In the genomic region with DNA sequence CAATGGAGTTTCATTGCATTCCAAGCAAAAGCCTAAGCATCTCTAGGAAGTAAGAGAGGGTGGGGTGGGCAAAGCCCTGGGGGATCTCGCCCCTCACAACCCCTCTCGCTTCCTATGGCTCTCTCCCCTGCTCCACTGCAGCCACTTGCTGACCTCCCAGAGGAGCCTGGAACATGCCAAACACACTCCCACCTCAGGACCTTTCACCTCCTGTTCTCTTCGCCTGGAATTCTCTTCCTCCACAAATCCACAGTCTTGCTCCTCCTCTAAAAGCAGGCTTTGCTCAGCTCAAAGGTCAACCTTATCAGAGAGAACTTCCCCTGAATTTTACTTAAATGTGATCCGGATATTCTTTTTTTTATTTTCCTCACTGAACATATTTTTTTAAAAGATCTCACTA, we compare ENCODE assay signal across 28 cellular contexts. TPM values are rescaled to one million over a fixed set of nuclear protein-coding genes. Genes with fewer than 3 reads are reported as not detected.
DNase-seq lines count a peak whose midpoint lies in the region; ATAC-seq, FAIRE-seq and TF ChIP-seq lines count a peak whose summit lies in the region.
"Had no signal": no experiment of that assay in that cellular context is flagged by ENCODE, and none has a peak within 500 bp of the region (broad histone marks: within the 10 kb centered on the region; RNA-seq: fewer than 3 reads in every experiment).

No MANE protein-coding gene starts in this region.

- no peak for FAIRE-seq in HepG2 (lab: Jason Lieb, UNC)
- FAIRE-seq: D721Med, GM18507, RCC 7860 had no signal

- peaks cover 4% of the 10 kb centered on the region for H3K4me1 Mint-ChIP-seq in osteocyte (ENCODE audit: unreplicated experiment)
- H3K4me1 Mint-ChIP-seq: CD4-positive, CD25-positive, alpha-beta regulatory T cell; GM23338 had no signal

- H3K4me3 ChIP-seq in HepG2 (replicated peaks in 1 of 3; ENCODE audit: insufficient read depth in 1 of 3, low read depth in 2 of 3, low read length in 3 of 3) (no peak overlapping the region), right lobe of liver (no peak overlapping the region), adrenal gland (no peak overlapping the region)
- H3K4me3 ChIP-seq: BLaER1, GM23338, HAP-1 had no signal

- no peaks in the 10 kb centered on the region for H4K20me1 ChIP-seq in HepG2 (ENCODE audit: insufficient read depth, low read length)
- H4K20me1 ChIP-seq: BLaER1 had no signal

- H3K9me3 ChIP-seq in HepG2 (ENCODE audit: low read length) (no peaks in the 10 kb centered on the region), right lobe of liver (no peaks in the 10 kb centered on the region), adrenal gland (replicated peaks in 1 of 3) (no peaks in the 10 kb centered on the region)
- H3K9me3 ChIP-seq: BLaER1, HAP-1, SK-N-SH had no signal

- in situ Hi-C loops in HepG2 (cut with HindIII; ENCODE audit: extremely low pct_ligation_motif_present, low pct_unique_long_range_greater_than_20kb), result no loop called here

- no peak overlapping the region for H3K27ac ChIP-seq in HepG2 (ENCODE audit: extremely low read length, insufficient read depth, low read length)
- H3K27ac ChIP-seq in right lobe of liver, result no peak overlapping the region
- no peak overlapping the region for H3K27ac ChIP-seq in adrenal gland
- H3K27ac ChIP-seq: BLaER1, HL-60 had no signal

- 22% methylated on average over 4 of the region's 4 CpGs for WGBS in HepG2 (ENCODE audit: low lambda C conversion rate)
- WGBS in right lobe of liver (ENCODE audit: insufficient coverage, low coverage, low lambda C conversion rate, missing lambda C conversion rate), result 40% methylated on average over 4 of the region's 4 CpGs
- WGBS in adrenal gland, 4 donors, result 41 to 54% (median 45%) methylated on average over 4 of the region's 4 CpGs

- no peak overlapping the region for H3K9ac ChIP-seq in HepG2 (ENCODE audit: insufficient read depth, low read depth, low read length)
- H3K9ac ChIP-seq: BLaER1, SK-N-SH had no signal

- H2AFZ ChIP-seq in HepG2 (ENCODE audit: low read length), result no peak overlapping the region

- H3K36me3 Mint-ChIP-seq in osteocyte (ENCODE audit: unreplicated experiment), result no peaks in the 10 kb centered on the region
- H3K36me3 Mint-ChIP-seq: CD4-positive, CD25-positive, alpha-beta regulatory T cell had no signal

- intact Hi-C loops in HepG2 (cut with micrococcal nuclease; ENCODE audit: unreplicated experiment) (no loop called here), right lobe of liver (cut with DNase I) (no loop called here), left colon (cut with DNase I, micrococcal nuclease) (no loop called here), adrenal gland (cut with DNase I) (no loop called here)

- H3K4me1 ChIP-seq in HepG2 (ENCODE audit: insufficient read depth, low read length), result peaks cover 36% of the 10 kb centered on the region
- no peaks in the 10 kb centered on the region for H3K4me1 ChIP-seq in right lobe of liver
- no peaks in the 10 kb centered on the region for H3K4me1 ChIP-seq in adrenal gland (replicated peaks in 1 of 2)
- H3K4me1 ChIP-seq: BLaER1, HAP-1 had no signal

- H3K27ac Mint-ChIP-seq in osteocyte (ENCODE audit: unreplicated experiment), result no peak overlapping the region
- H3K27ac Mint-ChIP-seq: CD4-positive, CD25-positive, alpha-beta regulatory T cell; GM23338 had no signal

- no peak overlapping the region for H3K4me3 Mint-ChIP-seq in osteocyte (ENCODE audit: unreplicated experiment)
- H3K4me3 Mint-ChIP-seq: CD4-positive, CD25-positive, alpha-beta regulatory T cell; GM23338; HFFc6 had no signal

- TF ChIP-seq RAD21 in HepG2 (CRISPR knock-in tag; IDR thresholded peaks at IDR 0.05), result no peak

- TF ChIP-seq EP300 in HepG2 (IDR thresholded peaks at IDR 0.05; ENCODE audit: low read depth in 2 of 2, low read length in 2 of 2) (no peak), HepG2 (CRISPR knock-in tag; IDR thresholded peaks at IDR 0.05; ENCODE audit: borderline replicate concordance) (no peak)

- H3K79me2 ChIP-seq in HepG2 (ENCODE audit: insufficient read depth, low read length), result no peaks in the 10 kb centered on the region

- no TSS peak for BruUV-seq in HepG2 (replicated peaks; lab: Mats Ljungman, UMichigan)

- DNase-seq in HepG2 (ENCODE audit: low spot score) (no peak), right lobe of liver (no peak), left colon (no peak), osteocyte (ENCODE audit: extremely low spot score, unreplicated experiment) (peak; percentile 76), adrenal gland (no peak), SIG-M5 treated with dmso at 0.1 percent for 504 hours (lab: John Stamatoyannopoulos, UW; ENCODE audit: unreplicated experiment) (no peak), kidney glomerular epithelial cell (lab: John Stamatoyannopoulos, UW) (no peak), SW480 (ENCODE audit: low spot score) (no peak)
- DNase-seq: CD4-positive, CD25-positive, alpha-beta regulatory T cell; HFFc6; Karpas-422; NCI-H1092 treated with DMSO at 0.1 percent for 48 hours; NCI-H1436; NCI-H187; NCI-H2081 treated with DMSO at 0.1 percent for 48 hours; NCI-H2171; NCI-H226; NCI-H524; NCI-H748 treated with DMSO at 0.1 percent for 48 hours; SIG-M5; SK-N-SH had no signal

- POLR2A ChIA-PET in HepG2 (lab: Yijun Ruan, JAX), result no interaction called here

- H3K4me2 ChIP-seq in HepG2 (ENCODE audit: low read depth, low read length), result peak overlapping the region; percentile 7; the same call in 1 of the 2 replicates
- H3K4me2 ChIP-seq: BLaER1, GM23338, SK-N-SH had no signal

- TF ChIP-seq POLR2A in HepG2 (IDR thresholded peaks at IDR 0.05; ENCODE audit: insufficient read depth in 1 of 2, low read depth in 2 of 2, low read length in 2 of 2) (no peak), right lobe of liver (IDR thresholded peaks at IDR 0.05) (no peak), adrenal gland (IDR thresholded peaks at IDR 0.05) (no peak)

- ATAC-seq in HepG2, result no peak
- ATAC-seq in right lobe of liver, result no peak
- ATAC-seq in left colon, result peak; percentile 82
- ATAC-seq: GM23338 had no signal

- H3K27me3 ChIP-seq in HepG2 (ENCODE audit: control insufficient read depth in 1 of 2, insufficient read depth in 2 of 2, low read length in 2 of 2) (peaks cover 0 to 2% of the 10 kb centered on the region in 2 experiments; a peak in 1 of 5 replicates), right lobe of liver (no peaks in the 10 kb centered on the region), adrenal gland (no peaks in the 10 kb centered on the region)
- H3K27me3 ChIP-seq: BLaER1 had no signal

- H3K27me3 Mint-ChIP-seq in osteocyte (ENCODE audit: unreplicated experiment), result peaks cover 25% of the 10 kb centered on the region

- TF ChIP-seq CTCF in HepG2 (CRISPR knock-in tag; IDR thresholded peaks at IDR 0.05) (no peak), right lobe of liver (IDR thresholded peaks at IDR 0.05) (no peak), osteocyte (IDR thresholded peaks at IDR 0.05) (no peak), adrenal gland (IDR thresholded peaks at IDR 0.05) (no peak)

- no peaks in the 10 kb centered on the region for H3K9me3 Mint-ChIP-seq in osteocyte (ENCODE audit: unreplicated experiment)
- H3K9me3 Mint-ChIP-seq: CD4-positive, CD25-positive, alpha-beta regulatory T cell; HFFc6 had no signal

- CTCF ChIA-PET in HepG2 (lab: Yijun Ruan, JAX; ENCODE audit: low intra/inter-chr PET ratio, low total read pairs), result no interaction called here

- H3K36me3 ChIP-seq in HepG2 (replicated peaks in 1 of 2; ENCODE audit: control insufficient read depth in 1 of 2, insufficient read depth in 2 of 2, low read length in 2 of 2) (no peaks in the 10 kb centered on the region), right lobe of liver (no peaks in the 10 kb centered on the region), adrenal gland (replicated peaks in 1 of 2) (no peaks in the 10 kb centered on the region)
- H3K36me3 ChIP-seq: BLaER1, HAP-1 had no signal

TF ChIP-seq in HepG2, 621 proteins besides CTCF, POLR2A, EP300 and RAD21:
- no peak for TF ChIP-seq ZNF138 (CRISPR knock-in tag; IDR thresholded peaks at IDR 0.05; ENCODE audit: low read depth)
- TF ChIP-seq SSRP1 (CRISPR knock-in tag; IDR thresholded peaks at IDR 0.05), result no peak
- TF ChIP-seq AGO2 (optimal IDR thresholded peaks at IDR 0.05; ENCODE audit: low read depth, low read length), result no peak
- TF ChIP-seq ZNF282 (IDR thresholded peaks at IDR 0.05; ENCODE audit: partially characterized antibody), result no peak
- no peak for TF ChIP-seq ZFP36 (IDR thresholded peaks at IDR 0.05; ENCODE audit: borderline replicate concordance, low read depth, low read length, partially characterized antibody)

RNA-seq across cellular contexts. Expression of a gene that starts 20.9 kb away (rescaled TPM):
- total RNA-seq in HepG2 (2016; rRNA removed; fragmentation: Illumina TruSeq; extraction: Trizol) (31.6 and 33.7 TPM in 2 replicates), right lobe of liver (10 to 100 TPM; 41.1 to 52.0 (median 44.9) TPM), left colon (100 to 1,000 TPM; 106 to 115 TPM), osteocyte (110 and 116 TPM in 2 replicates), adrenal gland (100 to 1,000 TPM in 3 of 8 donors, 10 to 100 TPM in 5; 30.0 to 121 (median 94.6) TPM)
- total RNA-seq in HepG2 (2016; cell fraction: cytosol; rRNA removed; fragmentation: Illumina TruSeq; extraction: Trizol; ENCODE audit: low read depth), result 13.1 and 14.5 TPM in 2 replicates
- 27.6 and 35.1 TPM in 2 replicates for total RNA-seq in HepG2 (2016; cell fraction: insoluble cytoplasmic fraction; rRNA removed; fragmentation: Illumina TruSeq; extraction: Trizol)
- 19.4 and 21.8 TPM in 2 replicates for total RNA-seq in HepG2 (2016; cell fraction: membrane; rRNA removed; fragmentation: Illumina TruSeq; extraction: Trizol)
- 80.4 and 81.8 TPM in 2 replicates for total RNA-seq in HepG2 (2016; cell fraction: nucleus; rRNA removed; fragmentation: Illumina TruSeq; extraction: Trizol)
- polyA plus RNA-seq in HepG2 (2011; rRNA removed) (44.5 and 46.8 TPM in 2 replicates), adrenal gland (10 to 100 TPM; 47.3 to 82.0 (median 78.6) TPM)
- polyA plus RNA-seq in HepG2 (2011; cell fraction: cytosol; rRNA removed), result 12.5 and 17.1 TPM in 2 replicates
- polyA plus RNA-seq in HepG2 (2011; cell fraction: nucleus; rRNA removed), result 113 and 116 TPM in 2 replicates
- 96.3 and 117 TPM in 2 replicates for polyA plus RNA-seq in HepG2 (2012)
- 5.2 and 5.8 TPM in 2 replicates for polyA plus RNA-seq in HepG2 (2016; cell fraction: cytosol; fragmentation: Illumina TruSeq; extraction: Trizol; ENCODE audit: low read depth)
- 52.3 and 57.6 TPM in 2 replicates for polyA plus RNA-seq in HepG2 (2016; cell fraction: insoluble cytoplasmic fraction; fragmentation: Illumina TruSeq; extraction: Trizol; ENCODE audit: low read depth)
- 13.5 and 15.6 TPM in 2 replicates for polyA plus RNA-seq in HepG2 (2016; cell fraction: membrane; fragmentation: Illumina TruSeq; extraction: Trizol; ENCODE audit: low read depth)
- polyA plus RNA-seq in HepG2 (2016; cell fraction: nucleus; fragmentation: Illumina TruSeq; extraction: Trizol; ENCODE audit: insufficient read depth, low read depth), result 147 and 162 TPM in 2 replicates
- 27.3 and 67.7 TPM in 2 replicates for polyA minus RNA-seq in HepG2 (2011; rRNA and poly(A)+ RNA removed; ENCODE audit: low replicate concordance)
- polyA minus RNA-seq in HepG2 (2011; cell fraction: cytosol; rRNA and poly(A)+ RNA removed), result 15.2 and 21.5 TPM in 2 replicates
- 224 and 225 TPM in 2 replicates for polyA minus RNA-seq in HepG2 (2011; cell fraction: nucleus; rRNA and poly(A)+ RNA removed)
